17 cellular contexts compared by ENCODE assay signal in the genomic region with DNA sequence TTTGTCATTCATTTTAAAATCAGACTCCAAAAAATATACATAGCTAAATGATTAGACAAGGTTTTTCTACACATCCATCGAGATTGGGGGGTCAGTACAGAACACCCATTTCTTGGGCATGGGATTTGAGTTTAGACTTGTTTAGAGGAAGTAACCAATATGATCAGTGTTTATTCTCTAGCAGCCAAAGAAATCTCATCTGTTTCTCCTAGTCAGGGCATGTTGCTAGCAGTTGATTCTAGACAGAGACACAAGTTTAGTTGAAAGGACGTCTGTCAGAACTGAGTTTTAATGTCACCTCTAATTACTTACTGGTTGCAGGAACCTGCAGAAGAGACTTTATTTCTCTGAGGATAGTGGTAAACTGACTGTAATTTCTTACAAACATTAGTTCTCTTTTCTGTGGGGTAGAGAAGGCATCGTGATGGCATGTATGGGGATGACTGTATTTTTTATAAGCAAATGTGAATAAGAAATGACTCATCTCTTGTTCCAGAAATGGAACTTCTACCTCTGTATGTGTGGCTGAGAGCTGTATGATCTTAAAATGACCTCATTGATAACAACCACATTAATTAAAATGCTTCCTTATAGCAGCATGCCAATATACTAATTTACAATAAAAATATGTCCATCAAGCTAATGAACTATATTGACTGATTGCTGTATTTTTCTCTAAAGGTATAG. TPM values are rescaled to one million over a fixed set of nuclear protein-coding genes. Genes with fewer than 3 reads are reported as not detected.
DNase-seq lines count a peak whose midpoint lies in the region; ATAC-seq and TF ChIP-seq lines count a peak whose summit lies in the region.
"Had no signal": no experiment of that assay in that cellular context is flagged by ENCODE, and none has a peak within 500 bp of the region (broad histone marks: within the 10 kb centered on the region; RNA-seq: fewer than 3 reads in every experiment).

No MANE protein-coding gene starts in this region.

- CTCF ChIA-PET in activated CD8-positive, alpha-beta T cell treated with anti-CD3 and anti-CD28 coated beads for 36 hours (lab: Charles Lee) = interaction anchor here (1.0 kb wide), 1 partner anchor 10 kb away, joined by 4 read pairs; no protein-coding TSS in a partner anchor
- CTCF ChIA-PET in activated CD8-positive, alpha-beta T cell treated with anti-CD3 and anti-CD28 coated beads, Interleukin-2, amount 10 ng/mL, durations not matched to agents 7 days and 5 days (lab: Charles Lee) = interaction anchor here (2.2 kb wide), 1 partner anchor 10 kb away, joined by 5 read pairs; no protein-coding TSS in a partner anchor
- CTCF ChIA-PET in CD4-positive, alpha-beta memory T cell (lab: Charles Lee; ENCODE audit: partially characterized antibody) = interaction anchor here (1.2 kb wide), 1 partner anchor 10 kb away, joined by 5 read pairs; no protein-coding TSS in a partner anchor

- no peak overlapping the region for H3K4me3 ChIP-seq in CD4-positive, alpha-beta memory T cell (ENCODE audit: low read length in 2 of 2)
- H3K4me3 ChIP-seq: lung had no signal

- H3K4me3 Mint-ChIP-seq in activated CD8-positive, alpha-beta T cell treated with anti-CD3 and anti-CD28 coated beads for 36 hours = no peak overlapping the region
- H3K4me3 Mint-ChIP-seq in activated CD8-positive, alpha-beta T cell treated with anti-CD3 and anti-CD28 coated beads, Interleukin-2, amount 10 ng/mL, durations not matched to agents 7 days and 5 days = no peak overlapping the region
- no peak overlapping the region for H3K4me3 Mint-ChIP-seq in stimulated activated naive CD8-positive, alpha-beta T cell treated with anti-CD3 and anti-CD28 coated beads, Interleukin-15, Interleukin-2, amounts not matched to agents 100 ng/mL and 50 ng/mL, for 24 hours
- no peak overlapping the region for H3K4me3 Mint-ChIP-seq in CD4-positive, alpha-beta memory T cell

- H3K36me3 Mint-ChIP-seq in activated CD8-positive, alpha-beta T cell treated with anti-CD3 and anti-CD28 coated beads for 36 hours (ENCODE audit: low read depth) = no peaks in the 10 kb centered on the region
- H3K36me3 Mint-ChIP-seq in activated CD8-positive, alpha-beta T cell treated with anti-CD3 and anti-CD28 coated beads, Interleukin-2, amount 10 ng/mL, durations not matched to agents 7 days and 5 days (ENCODE audit: low read depth) = no peaks in the 10 kb centered on the region
- no peaks in the 10 kb centered on the region for H3K36me3 Mint-ChIP-seq in stimulated activated naive CD8-positive, alpha-beta T cell treated with anti-CD3 and anti-CD28 coated beads, Interleukin-15, Interleukin-2, amounts not matched to agents 100 ng/mL and 50 ng/mL, for 24 hours (ENCODE audit: low read depth)
- H3K36me3 Mint-ChIP-seq in CD4-positive, alpha-beta memory T cell = no peaks in the 10 kb centered on the region

- peaks cover 20% of the 10 kb centered on the region for H3K4me1 ChIP-seq in foreskin keratinocyte
- no peaks in the 10 kb centered on the region for H3K4me1 ChIP-seq in CD4-positive, alpha-beta memory T cell (ENCODE audit: insufficient read depth, low read length)

- intact Hi-C loops in activated CD8-positive, alpha-beta T cell treated with anti-CD3 and anti-CD28 coated beads for 36 hours (cut with micrococcal nuclease) = no loop called here
- intact Hi-C loops in CD4-positive, alpha-beta memory T cell (cut with micrococcal nuclease) = no loop called here

- H3K4me1 Mint-ChIP-seq in activated CD8-positive, alpha-beta T cell treated with anti-CD3 and anti-CD28 coated beads for 36 hours (ENCODE audit: low read depth) = peaks cover 7% of the 10 kb centered on the region
- no peaks in the 10 kb centered on the region for H3K4me1 Mint-ChIP-seq in activated CD8-positive, alpha-beta T cell treated with anti-CD3 and anti-CD28 coated beads, Interleukin-2, amount 10 ng/mL, durations not matched to agents 7 days and 5 days (ENCODE audit: low read depth)
- H3K4me1 Mint-ChIP-seq in stimulated activated naive CD8-positive, alpha-beta T cell treated with anti-CD3 and anti-CD28 coated beads, Interleukin-15, Interleukin-2, amounts not matched to agents 100 ng/mL and 50 ng/mL, for 24 hours (ENCODE audit: low read depth) = peaks cover 13% of the 10 kb centered on the region
- no peaks in the 10 kb centered on the region for H3K4me1 Mint-ChIP-seq in CD4-positive, alpha-beta memory T cell

- peak overlapping the region; percentile 13 for H3K27ac Mint-ChIP-seq in activated CD8-positive, alpha-beta T cell treated with anti-CD3 and anti-CD28 coated beads for 36 hours
- no peak overlapping the region for H3K27ac Mint-ChIP-seq in activated CD8-positive, alpha-beta T cell treated with anti-CD3 and anti-CD28 coated beads, Interleukin-2, amount 10 ng/mL, durations not matched to agents 7 days and 5 days
- peak overlapping the region; percentile 73 for H3K27ac Mint-ChIP-seq in stimulated activated naive CD8-positive, alpha-beta T cell treated with anti-CD3 and anti-CD28 coated beads, Interleukin-15, Interleukin-2, amounts not matched to agents 100 ng/mL and 50 ng/mL, for 24 hours
- no peak overlapping the region for H3K27ac Mint-ChIP-seq in CD4-positive, alpha-beta memory T cell

- H3K27me3 Mint-ChIP-seq in activated CD8-positive, alpha-beta T cell treated with anti-CD3 and anti-CD28 coated beads for 36 hours = peaks cover 8% of the 10 kb centered on the region
- H3K27me3 Mint-ChIP-seq in activated CD8-positive, alpha-beta T cell treated with anti-CD3 and anti-CD28 coated beads, Interleukin-2, amount 10 ng/mL, durations not matched to agents 7 days and 5 days (ENCODE audit: low read depth) = peaks cover 9% of the 10 kb centered on the region
- H3K27me3 Mint-ChIP-seq in stimulated activated naive CD8-positive, alpha-beta T cell treated with anti-CD3 and anti-CD28 coated beads, Interleukin-15, Interleukin-2, amounts not matched to agents 100 ng/mL and 50 ng/mL, for 24 hours = peaks cover 3% of the 10 kb centered on the region
- H3K27me3 Mint-ChIP-seq in CD4-positive, alpha-beta memory T cell = peaks cover 12 to 13% of the 10 kb centered on the region in 2 donors

- H3K9me3 ChIP-seq in CD4-positive, alpha-beta memory T cell (ENCODE audit: control insufficient read depth in 1 of 2, low read length in 2 of 2) = no peaks in the 10 kb centered on the region

- ATAC-seq in activated CD8-positive, alpha-beta T cell treated with anti-CD3 and anti-CD28 coated beads for 36 hours = peak; percentile 92
- ATAC-seq in activated CD8-positive, alpha-beta T cell treated with anti-CD3 and anti-CD28 coated beads, Interleukin-2, amount 10 ng/mL, durations not matched to agents 7 days and 5 days = no peak
- ATAC-seq in foreskin keratinocyte = peak; percentile 90

- no peaks in the 10 kb centered on the region for H3K27me3 ChIP-seq in foreskin keratinocyte
- no peaks in the 10 kb centered on the region for H3K27me3 ChIP-seq in CD4-positive, alpha-beta memory T cell (ENCODE audit: insufficient read depth, low read length)

- POLR2A ChIA-PET in activated CD8-positive, alpha-beta T cell treated with anti-CD3 and anti-CD28 coated beads for 36 hours (lab: Charles Lee) = no interaction called here
- POLR2A ChIA-PET in activated CD8-positive, alpha-beta T cell treated with anti-CD3 and anti-CD28 coated beads, Interleukin-2, amount 10 ng/mL, durations not matched to agents 7 days and 5 days (lab: Charles Lee) = no interaction called here
- POLR2A ChIA-PET in CD4-positive, alpha-beta memory T cell (lab: Charles Lee; ENCODE audit: partially characterized antibody) = no interaction called here

- no peak for DNase-seq in activated CD8-positive, alpha-beta T cell treated with anti-CD3 and anti-CD28 coated beads for 36 hours
- DNase-seq in activated CD8-positive, alpha-beta T cell treated with anti-CD3 and anti-CD28 coated beads, Interleukin-2, amount 10 ng/mL, durations not matched to agents 7 days and 5 days = no peak
- DNase-seq in RPMI7951 (ENCODE audit: low read depth) (peak; percentile 23), foreskin keratinocyte (peak; percentile 46 to 68), NCI-H2029 (lab: John Stamatoyannopoulos, UW) (no peak)
- no peak for DNase-seq in stimulated activated CD4-positive, alpha-beta T cell treated with anti-CD3 and anti-CD28 coated beads, Interleukin-4, amount 100 ng/mL, for 4 hours
- DNase-seq in CD4-positive, alpha-beta memory T cell = no peak
- DNase-seq: activated CD4-positive, alpha-beta T cell treated with anti-CD3 and anti-CD28 coated beads for 1 hour; central memory CD4-positive, alpha-beta T cell; DMS 273 treated with DMSO at 0.1 percent for 48 hours; hypothalamus; MM.1S; NCI-H2171 treated with DMSO at 0.1 percent for 48 hours; T-helper 1 cell had no signal

- no peak for TF ChIP-seq CTCF in activated CD8-positive, alpha-beta T cell treated with anti-CD3 and anti-CD28 coated beads for 36 hours (IDR thresholded peaks at IDR 0.05)
- no peak for TF ChIP-seq CTCF in foreskin keratinocyte (conservative IDR thresholded peaks at IDR 0.05)

- no peaks in the 10 kb centered on the region for H3K9me3 Mint-ChIP-seq in activated CD8-positive, alpha-beta T cell treated with anti-CD3 and anti-CD28 coated beads for 36 hours
- no peaks in the 10 kb centered on the region for H3K9me3 Mint-ChIP-seq in activated CD8-positive, alpha-beta T cell treated with anti-CD3 and anti-CD28 coated beads, Interleukin-2, amount 10 ng/mL, durations not matched to agents 7 days and 5 days (ENCODE audit: insufficient read depth)
- no peaks in the 10 kb centered on the region for H3K9me3 Mint-ChIP-seq in stimulated activated naive CD8-positive, alpha-beta T cell treated with anti-CD3 and anti-CD28 coated beads, Interleukin-15, Interleukin-2, amounts not matched to agents 100 ng/mL and 50 ng/mL, for 24 hours
- H3K9me3 Mint-ChIP-seq in CD4-positive, alpha-beta memory T cell = peaks cover 0 to 3% (median 0%) of the 10 kb centered on the region in 8 donors

- peak overlapping the region; percentile 56 for H3K27ac ChIP-seq in foreskin keratinocyte
- no peak overlapping the region for H3K27ac ChIP-seq in CD4-positive, alpha-beta memory T cell (ENCODE audit: low read depth, low read length)
- H3K27ac ChIP-seq: HL-60 had no signal

- H3K36me3 ChIP-seq in CD4-positive, alpha-beta memory T cell (ENCODE audit: insufficient read depth, low read length) = no peaks in the 10 kb centered on the region

RNA-seq across cellular contexts. Expression of gene RHOBTB1, which starts 30.6 kb away (rescaled TPM):
- total RNA-seq in activated CD8-positive, alpha-beta T cell treated with anti-CD3 and anti-CD28 coated beads for 36 hours = under 1 TPM; 0.09 to 0.74 TPM
- total RNA-seq in activated CD8-positive, alpha-beta T cell treated with anti-CD3 and anti-CD28 coated beads, Interleukin-2, amount 10 ng/mL, durations not matched to agents 7 days and 5 days = under 1 TPM in 1 of 2 experiments, not detected in 1; 0.05 TPM
- total RNA-seq in RPMI7951 (2014; rRNA removed; shearing (Covaris generic)) = 10.1 and 12.4 TPM in 2 replicates
- total RNA-seq in foreskin keratinocyte = 3.4 and 3.7 TPM in 2 replicates
- 0.91 and 1.2 TPM in 2 replicates for polyA plus RNA-seq in foreskin keratinocyte
- under 1 TPM in 1 of 2 experiments, not detected in 1; 0.25 TPM for total RNA-seq in CD4-positive, alpha-beta memory T cell
- polyA plus RNA-seq in CD4-positive, alpha-beta memory T cell = not detected

Comparison
In these comparisons a context has a peak if more than half of its experiments do, and no peak if none do; other contexts are left out.
1. H3K27ac Mint-ChIP-seq: peak in activated CD8-positive, alpha-beta T cell treated with anti-CD3 and anti-CD28 coated beads for 36 hours (single experiment) and stimulated activated naive CD8-positive, alpha-beta T cell treated with anti-CD3 and anti-CD28 coated beads, Interleukin-15, Interleukin-2, amounts not matched to agents 100 ng/mL and 50 ng/mL, for 24 hours (single experiment); none in activated CD8-positive, alpha-beta T cell treated with anti-CD3 and anti-CD28 coated beads, Interleukin-2, amount 10 ng/mL, durations not matched to agents 7 days and 5 days (single experiment) and CD4-positive, alpha-beta memory T cell (0 of 7).
2. DNase-seq: peak in RPMI7951 (single experiment) and foreskin keratinocyte (2 of 2); none in activated CD8-positive, alpha-beta T cell treated with anti-CD3 and anti-CD28 coated beads for 36 hours (single experiment), activated CD8-positive, alpha-beta T cell treated with anti-CD3 and anti-CD28 coated beads, Interleukin-2, amount 10 ng/mL, durations not matched to agents 7 days and 5 days (single experiment), NCI-H2029 (single experiment), stimulated activated CD4-positive, alpha-beta T cell treated with anti-CD3 and anti-CD28 coated beads, Interleukin-4, amount 100 ng/mL, for 4 hours (0 of 2) and CD4-positive, alpha-beta memory T cell (0 of 5).